In the genomic region with DNA sequence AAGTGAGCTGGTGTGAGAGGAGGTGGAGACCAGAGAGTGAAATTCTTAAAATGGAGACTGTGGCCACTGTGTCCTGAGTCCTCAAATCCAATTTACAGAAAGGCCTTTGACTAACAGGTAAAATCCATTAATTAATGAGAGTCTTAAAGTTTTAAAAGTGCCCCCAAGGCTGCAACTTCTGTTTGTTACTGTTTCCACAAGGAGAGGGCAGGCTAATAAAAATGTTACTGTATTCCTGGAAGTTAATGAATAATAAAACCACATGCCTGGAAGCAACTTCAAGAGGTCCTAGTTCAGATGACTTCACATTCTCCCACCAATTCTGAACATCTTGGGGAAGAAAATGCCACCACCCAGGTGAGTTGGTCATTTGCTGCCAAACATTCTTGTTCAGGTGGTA, we compare ENCODE assay signal across 21 cellular contexts. TPM values are rescaled to one million over a fixed set of nuclear protein-coding genes. Genes with fewer than 3 reads are reported as not detected.
DNase-seq lines count a peak whose midpoint lies in the region; ATAC-seq, FAIRE-seq and TF ChIP-seq lines count a peak whose summit lies in the region.
"Had no signal": no experiment of that assay in that cellular context is flagged by ENCODE, and none has a peak within 500 bp of the region (broad histone marks: within the 10 kb centered on the region; RNA-seq: fewer than 3 reads in every experiment).

No MANE protein-coding gene starts in this region.

- no peaks in the 10 kb centered on the region for H3K27me3 ChIP-seq in adrenal gland
- H3K27me3 ChIP-seq: Peyer's patch, SJCRH30 had no signal

- intact Hi-C loops in adrenal gland (cut with DNase I): no loop called here

- H3K36me3 Mint-ChIP-seq in stimulated activated naive CD8-positive, alpha-beta T cell treated with anti-CD3 and anti-CD28 coated beads, Interleukin-15, Interleukin-2, amounts not matched to agents 100 ng/mL and 50 ng/mL, for 24 hours (ENCODE audit: low read depth): no peaks in the 10 kb centered on the region

- ATAC-seq in stimulated activated naive CD8-positive, alpha-beta T cell treated with anti-CD3 and anti-CD28 coated beads, Interleukin-15, amount 100 ng/mL, for 72 hours: no peak
- ATAC-seq in HG02642 (IDR thresholded peaks at IDR 0.05; ENCODE audit: poor library complexity, unreplicated experiment): no peak
- ATAC-seq: GM12878 had no signal

- no peak overlapping the region for H3K4me3 Mint-ChIP-seq in stimulated activated naive CD8-positive, alpha-beta T cell treated with anti-CD3 and anti-CD28 coated beads, Interleukin-15, Interleukin-2, amounts not matched to agents 100 ng/mL and 50 ng/mL, for 24 hours
- H3K4me3 Mint-ChIP-seq in stimulated activated naive CD8-positive, alpha-beta T cell treated with anti-CD3 and anti-CD28 coated beads, Interleukin-15, amount 100 ng/mL, for 72 hours: no peak overlapping the region
- H3K4me3 Mint-ChIP-seq: CD8-positive, alpha-beta memory T cell; IgD-negative memory B cell had no signal

- H3K36me3 ChIP-seq in adrenal gland (replicated peaks in 1 of 2): no peaks in the 10 kb centered on the region
- H3K36me3 ChIP-seq: Peyer's patch, SJCRH30 had no signal

- peaks cover 14% of the 10 kb centered on the region for H3K27me3 Mint-ChIP-seq in stimulated activated naive CD8-positive, alpha-beta T cell treated with anti-CD3 and anti-CD28 coated beads, Interleukin-15, Interleukin-2, amounts not matched to agents 100 ng/mL and 50 ng/mL, for 24 hours
- H3K27me3 Mint-ChIP-seq in stimulated activated naive CD8-positive, alpha-beta T cell treated with anti-CD3 and anti-CD28 coated beads, Interleukin-15, amount 100 ng/mL, for 72 hours: peaks cover 15% of the 10 kb centered on the region

- DNase-seq in stimulated activated naive CD8-positive, alpha-beta T cell treated with anti-CD3 and anti-CD28 coated beads, Interleukin-15, amount 100 ng/mL, for 72 hours: no peak
- DNase-seq in RCC 7860 (ENCODE audit: low spot score) (no peak), kidney glomerular epithelial cell (lab: John Stamatoyannopoulos, UW) (peak; percentile 59), renal cortical epithelial cell (ENCODE audit: low read depth) (peak; percentile 96), nucleus accumbens (lab: John Stamatoyannopoulos, UW) (no peak), adrenal gland (no peak)
- DNase-seq: 8988T; CD8-positive, alpha-beta memory T cell; HCEC 1CT; Karpas-422; NCI-H1694 treated with DMSO at 0.1 percent for 48 hours; NCI-H524 treated with DMSO at 0.1 percent for 48 hours; Peyer's patch had no signal

- TF ChIP-seq POLR2A in adrenal gland (IDR thresholded peaks at IDR 0.05): no peak

- peak; percentile 36 for FAIRE-seq in RCC 7860 (lab: Jason Lieb, UNC)
- FAIRE-seq: D721Med, GM12878 had no signal

- H3K4me3 ChIP-seq in adrenal gland: no peak overlapping the region
- H3K4me3 ChIP-seq: GM12878, Peyer's patch, SJCRH30 had no signal

- H3K9me3 Mint-ChIP-seq in stimulated activated naive CD8-positive, alpha-beta T cell treated with anti-CD3 and anti-CD28 coated beads, Interleukin-15, Interleukin-2, amounts not matched to agents 100 ng/mL and 50 ng/mL, for 24 hours: no peaks in the 10 kb centered on the region
- H3K9me3 Mint-ChIP-seq in stimulated activated naive CD8-positive, alpha-beta T cell treated with anti-CD3 and anti-CD28 coated beads, Interleukin-15, amount 100 ng/mL, for 72 hours: peaks cover 0 to 8% of the 10 kb centered on the region in 2 donors
- H3K9me3 Mint-ChIP-seq: CD8-positive, alpha-beta memory T cell; IgD-negative memory B cell had no signal

- H3K4me1 ChIP-seq in adrenal gland (replicated peaks in 1 of 2): no peaks in the 10 kb centered on the region
- H3K4me1 ChIP-seq: Peyer's patch, SJCRH30 had no signal

- no peak for TF ChIP-seq CTCF in adrenal gland (IDR thresholded peaks at IDR 0.05)

- H3K27ac ChIP-seq in adrenal gland: no peak overlapping the region
- H3K27ac ChIP-seq: C4-2B, Peyer's patch, SJCRH30 had no signal

- peak overlapping the region; percentile 36 for H3K27ac Mint-ChIP-seq in stimulated activated naive CD8-positive, alpha-beta T cell treated with anti-CD3 and anti-CD28 coated beads, Interleukin-15, Interleukin-2, amounts not matched to agents 100 ng/mL and 50 ng/mL, for 24 hours
- H3K27ac Mint-ChIP-seq in stimulated activated naive CD8-positive, alpha-beta T cell treated with anti-CD3 and anti-CD28 coated beads, Interleukin-15, amount 100 ng/mL, for 72 hours: no peak overlapping the region
- H3K27ac Mint-ChIP-seq: IgD-negative memory B cell had no signal

- H3K9me3 ChIP-seq in adrenal gland (replicated peaks in 1 of 3): no peaks in the 10 kb centered on the region
- H3K9me3 ChIP-seq: Peyer's patch, SJCRH30 had no signal

- peaks cover 16% of the 10 kb centered on the region for H3K4me1 Mint-ChIP-seq in stimulated activated naive CD8-positive, alpha-beta T cell treated with anti-CD3 and anti-CD28 coated beads, Interleukin-15, Interleukin-2, amounts not matched to agents 100 ng/mL and 50 ng/mL, for 24 hours (ENCODE audit: low read depth)
- peaks cover 47% of the 10 kb centered on the region for H3K4me1 Mint-ChIP-seq in stimulated activated naive CD8-positive, alpha-beta T cell treated with anti-CD3 and anti-CD28 coated beads, Interleukin-15, amount 100 ng/mL, for 72 hours
- H3K4me1 Mint-ChIP-seq: IgD-negative memory B cell had no signal

RNA-seq across cellular contexts. Expression of a gene that starts 41.7 kb away (rescaled TPM):
- total RNA-seq in renal cortical epithelial cell (under 0.01 TPM in 1 of 2 replicates, not detected in the other), adrenal gland (under 1 TPM in 3 of 8 donors, not detected in 5; 0.07 to 0.14 (median 0.08) TPM)
- under 1 TPM; 0.03 to 0.16 (median 0.13) TPM for polyA plus RNA-seq in adrenal gland
- total RNA-seq: GM12878, MCF 10A, Peyer's patch had no signal
- polyA plus RNA-seq: CD8-positive, alpha-beta memory T cell; GM12878; IgD-negative memory B cell had no signal

RNA-seq across cellular contexts. Expression of a gene that starts 56.4 kb away (rescaled TPM):
- total RNA-seq in renal cortical epithelial cell (3.6 and 6.2 TPM in 2 replicates), adrenal gland (10 to 100 TPM in 6 of 8 donors, 1 to 10 TPM in 2; 8.9 to 63.8 (median 13.2) TPM)
- 10 to 100 TPM; 10.4 to 20.5 (median 15.4) TPM for polyA plus RNA-seq in adrenal gland
- polyA plus RNA-seq: CD8-positive, alpha-beta memory T cell; IgD-negative memory B cell had no signal

Comparison
In these comparisons a context has a peak if more than half of its experiments do, and no peak if none do; other contexts are left out.
1. DNase-seq: peak in kidney glomerular epithelial cell (single experiment) and renal cortical epithelial cell (single experiment); none in stimulated activated naive CD8-positive, alpha-beta T cell treated with anti-CD3 and anti-CD28 coated beads, Interleukin-15, amount 100 ng/mL, for 72 hours (0 of 2), RCC 7860 (single experiment), nucleus accumbens (0 of 56) and adrenal gland (0 of 7).